In genomic region chr20:44517454-44517853, GRCh38 we compare ENCODE assay signal across 21 cellular contexts. TPM values are rescaled to one million over a fixed set of nuclear protein-coding genes. Genes with fewer than 3 reads are reported as not detected.
DNase-seq lines count a peak whose midpoint lies in the region; TF ChIP-seq lines count a peak whose summit lies in the region.
"Had no signal": no experiment of that assay in that cellular context is flagged by ENCODE, and none has a peak within 500 bp of the region (broad histone marks: within the 10 kb centered on the region; RNA-seq: fewer than 3 reads in every experiment).

No MANE protein-coding gene starts in this region.

- DNase-seq in activated T-cell treated with anti-CD3 and anti-CD28 coated beads, Interleukin-2, amount 50 U/mL, for 24 hours: no peak
- no peak for DNase-seq in activated T-cell treated with anti-CD3 and anti-CD28 coated beads, Interleukin-2, amount 50 U/mL, for 48 hours
- DNase-seq in fibroblast of gingiva (ENCODE audit: low read depth) (peak; percentile 36), sigmoid colon (no peak), NCI-H1417 treated with DMSO at 0.1 percent for 48 hours (lab: John Stamatoyannopoulos, UW) (no peak), ACHN (no peak), NCI-H2227 treated with DMSO at 0.1 percent for 48 hours (lab: John Stamatoyannopoulos, UW) (no peak)
- DNase-seq: activated CD4-positive, alpha-beta T cell treated with anti-CD3 and anti-CD28 coated beads for 4 hours; activated naive CD4-positive, alpha-beta T cell treated with anti-CD3 and anti-CD28 coated beads, Interleukin-2, amount 10 ng/mL, durations not matched to agents 7 days and 5 days; dermis blood vessel endothelial cell; mucosa of descending colon; NCI-H1436 treated with DMSO at 0.1 percent for 48 hours; NCI-H2171 treated with DMSO at 0.1 percent for 48 hours; NCI-H69; nucleus accumbens; right lobe of liver; stimulated activated naive CD4-positive, alpha-beta T cell treated with Interleukin-2 at 50 U/mL for 16 hours; SW 1271; upper lobe of right lung had no signal

- intact Hi-C loops in sigmoid colon (cut with DNase I): loop anchor here (10.0 kb wide), 1 partner anchor 133 kb away; no protein-coding TSS in a partner anchor

- no peak for TF ChIP-seq EP300 in sigmoid colon (IDR thresholded peaks at IDR 0.05)

- in situ Hi-C loops in ACHN (cut with HindIII; ENCODE audit: low pct_ligation_motif_present, low pct_unique_long_range_greater_than_20kb, low sequenced_read_pairs): no loop called here

- H3K4me1 Mint-ChIP-seq in activated T-cell treated with anti-CD3 and anti-CD28 coated beads, Interleukin-2, amount 50 U/mL, for 24 hours (ENCODE audit: low read depth): peaks cover 68% of the 10 kb centered on the region

- H3K27me3 Mint-ChIP-seq in activated T-cell treated with anti-CD3 and anti-CD28 coated beads, Interleukin-2, amount 50 U/mL, for 24 hours: no peaks in the 10 kb centered on the region
- H3K27me3 Mint-ChIP-seq: activated naive CD4-positive, alpha-beta T cell treated with anti-CD3 and anti-CD28 coated beads, Interleukin-2, amount 10 ng/mL, durations not matched to agents 7 days and 5 days had no signal

- no peaks in the 10 kb centered on the region for H3K27me3 ChIP-seq in sigmoid colon
- H3K27me3 ChIP-seq: BLaER1, right lobe of liver, upper lobe of right lung had no signal

- H3K4me1 ChIP-seq in HEK293 (ENCODE audit: control insufficient read depth, insufficient read depth, low read length) (peaks cover 14% of the 10 kb centered on the region), sigmoid colon (peaks cover 0 to 84% (median 70%) of the 10 kb centered on the region in 4 donors)

- 30 to 62% methylated on average over 3 of the region's 3 CpGs for WGBS in sigmoid colon, 2 donors

- no peak for TF ChIP-seq POLR2A in sigmoid colon (IDR thresholded peaks at IDR 0.05)

- peaks cover 44% of the 10 kb centered on the region for H3K36me3 Mint-ChIP-seq in activated T-cell treated with anti-CD3 and anti-CD28 coated beads, Interleukin-2, amount 50 U/mL, for 24 hours (ENCODE audit: low read depth)

- CTCF ChIA-PET in HEK293 (lab: Yijun Ruan, JAX): interaction anchor here (0.6 kb wide), 1 partner anchor 966 kb away, joined by 3 read pairs; no protein-coding TSS in a partner anchor

- H3K27ac Mint-ChIP-seq in activated T-cell treated with anti-CD3 and anti-CD28 coated beads, Interleukin-2, amount 50 U/mL, for 24 hours: peak overlapping the region; percentile 38
- H3K27ac Mint-ChIP-seq: activated naive CD4-positive, alpha-beta T cell treated with anti-CD3 and anti-CD28 coated beads, Interleukin-2, amount 10 ng/mL, durations not matched to agents 7 days and 5 days had no signal

- H3K4me3 ChIP-seq in HEK293 (ENCODE audit: low read depth, low read length): no peak overlapping the region
- no peak overlapping the region for H3K4me3 ChIP-seq in sigmoid colon
- H3K4me3 ChIP-seq: BLaER1, mucosa of descending colon, right lobe of liver, upper lobe of right lung had no signal

- no peaks in the 10 kb centered on the region for H3K9me3 Mint-ChIP-seq in activated T-cell treated with anti-CD3 and anti-CD28 coated beads, Interleukin-2, amount 50 U/mL, for 24 hours
- H3K9me3 Mint-ChIP-seq: activated naive CD4-positive, alpha-beta T cell treated with anti-CD3 and anti-CD28 coated beads, Interleukin-2, amount 10 ng/mL, durations not matched to agents 7 days and 5 days had no signal

- H3K36me3 ChIP-seq in HEK293 (ENCODE audit: control insufficient read depth in 2 of 2, insufficient read depth in 1 of 2, low read length in 2 of 2): peaks cover 2 to 12% of the 10 kb centered on the region in 2 experiments; a peak in 2 of 3 replicates
- peaks cover 0 to 11% (median 0%) of the 10 kb centered on the region in 4 donors for H3K36me3 ChIP-seq in sigmoid colon

- H3K27ac ChIP-seq in HEK293 (ENCODE audit: extremely low read depth, low read depth, low read length) (no peak overlapping the region), sigmoid colon (peak overlapping the region in 3 of 4 donors; percentile 7 to 55 (median 38))
- H3K27ac ChIP-seq: BLaER1, upper lobe of right lung had no signal

- no peak for TF ChIP-seq CTCF in HEK293 (tag by site-specific recombination; IDR thresholded peaks at IDR 0.05)
- no peak for TF ChIP-seq CTCF in sigmoid colon (IDR thresholded peaks at IDR 0.05)

- H3K9me3 ChIP-seq in HEK293 (ENCODE audit: control insufficient read depth, insufficient read depth, low read depth, low read length) (no peaks in the 10 kb centered on the region), sigmoid colon (no peaks in the 10 kb centered on the region)
- H3K9me3 ChIP-seq: BLaER1, mucosa of descending colon, right lobe of liver, upper lobe of right lung had no signal

- POLR2A ChIA-PET in HEK293 (lab: Yijun Ruan, JAX): no interaction called here

- no peak overlapping the region for H3K4me3 Mint-ChIP-seq in activated T-cell treated with anti-CD3 and anti-CD28 coated beads, Interleukin-2, amount 50 U/mL, for 24 hours
- H3K4me3 Mint-ChIP-seq: activated naive CD4-positive, alpha-beta T cell treated with anti-CD3 and anti-CD28 coated beads, Interleukin-2, amount 10 ng/mL, durations not matched to agents 7 days and 5 days had no signal

TF ChIP-seq in HEK293, 187 proteins besides CTCF, POLR2A, EP300 and RAD21:
- TF ChIP-seq ZNF362 (tag by site-specific recombination; IDR thresholded peaks at IDR 0.05) (no peak), WT1 (tag by site-specific recombination; IDR thresholded peaks at IDR 0.05) (no peak), ZNF548 (tag by site-specific recombination; IDR thresholded peaks at IDR 0.05) (peak; percentile 76)

RNA-seq across cellular contexts. Expression of gene SERINC3, which starts 4.4 kb away (rescaled TPM):
- total RNA-seq in sigmoid colon: 100 to 1,000 TPM in 1 of 4 donors, 10 to 100 TPM in 3; 75.9 to 112 (median 88.8) TPM
- polyA plus RNA-seq in sigmoid colon: 10 to 100 TPM; 11.1 to 58.2 (median 21.0) TPM

RNA-seq across cellular contexts. Expression of gene TTPAL, which starts 41.8 kb away (rescaled TPM):
- 1 to 10 TPM; 7.2 to 10.0 (median 8.3) TPM for total RNA-seq in sigmoid colon
- 1 to 10 TPM; 3.0 to 6.4 (median 3.0) TPM for polyA plus RNA-seq in sigmoid colon
